Comparison of ENCODE assay signal across 19 cellular contexts in the genomic region with DNA sequence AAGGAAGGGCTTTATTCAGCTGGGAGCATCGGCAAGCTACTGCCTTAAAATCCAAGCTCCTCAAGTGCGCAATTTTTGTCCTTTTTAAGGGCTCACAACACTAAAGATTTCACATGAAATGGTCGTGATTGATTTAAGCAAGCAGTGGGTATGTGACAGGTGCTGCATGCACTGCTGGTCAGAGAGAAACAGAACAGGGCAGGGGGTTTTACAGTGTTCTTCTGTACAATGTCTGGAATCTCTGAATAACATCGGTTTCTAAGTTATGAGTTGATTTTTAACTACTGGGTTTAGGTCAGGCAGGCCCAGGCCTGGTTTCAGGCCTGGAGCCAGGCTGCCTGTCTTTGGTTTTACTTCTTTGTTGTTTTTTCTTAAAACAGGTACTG. TPM values are rescaled to one million over a fixed set of nuclear protein-coding genes. Genes with fewer than 3 reads are reported as not detected.
DNase-seq lines count a peak whose midpoint lies in the region; ATAC-seq and TF ChIP-seq lines count a peak whose summit lies in the region.
"Had no signal": no experiment of that assay in that cellular context is flagged by ENCODE, and none has a peak within 500 bp of the region (broad histone marks: within the 10 kb centered on the region; RNA-seq: fewer than 3 reads in every experiment).

No MANE protein-coding gene starts in this region.

- WGBS in adrenal gland, 4 donors, result 59 to 87% (median 67%) methylated on average over 2 to 4 of the region's 4 CpGs; no CpG with 5 or more reads in 1 of the 4 donors
- 73 to 84% methylated on average over 2 to 4 of the region's 4 CpGs for WGBS in thyroid gland, 2 donors

- no peaks in the 10 kb centered on the region for H3K27me3 ChIP-seq in adrenal gland
- no peaks in the 10 kb centered on the region for H3K27me3 ChIP-seq in thyroid gland
- H3K27me3 ChIP-seq: ascending aorta had no signal

- no peaks in the 10 kb centered on the region for H3K36me3 ChIP-seq in adrenal gland (replicated peaks in 1 of 2)
- no peaks in the 10 kb centered on the region for H3K36me3 ChIP-seq in thyroid gland
- H3K36me3 ChIP-seq: ascending aorta, lower lobe of right lung had no signal

- intact Hi-C loops in adrenal gland (cut with DNase I) (no loop called here), thyroid gland (cut with DNase I) (no loop called here)

- H3K9me3 ChIP-seq in adrenal gland (replicated peaks in 1 of 3) (no peaks in the 10 kb centered on the region), thyroid gland (no peaks in the 10 kb centered on the region)
- H3K9me3 ChIP-seq: ascending aorta, lower lobe of right lung had no signal

- TF ChIP-seq CTCF in adrenal gland (IDR thresholded peaks at IDR 0.05) (no peak), thyroid gland (IDR thresholded peaks at IDR 0.05) (no peak)

- H3K27ac ChIP-seq in adrenal gland, result no peak overlapping the region
- H3K27ac ChIP-seq in thyroid gland, result no peak overlapping the region
- H3K27ac ChIP-seq: ascending aorta, lower lobe of right lung had no signal

- no peak overlapping the region for H3K4me3 ChIP-seq in adrenal gland
- H3K4me3 ChIP-seq in thyroid gland (replicated peaks in 1 of 3), result no peak overlapping the region
- H3K4me3 ChIP-seq: ascending aorta, lower lobe of right lung had no signal

- DNase-seq in glomerular visceral epithelial cell (ENCODE audit: extremely low spot score) (peak; percentile 49), adrenal gland (no peak), NCI-H226 (no peak), thyroid gland (no peak)
- DNase-seq: activated CD8-positive, alpha-beta memory T cell treated with anti-CD3 and anti-CD28 coated beads, Interleukin-2, amount 10 ng/mL, durations not matched to agents 7 days and 5 days; activated effector memory CD4-positive, alpha-beta T cell treated with anti-CD3 and anti-CD28 coated beads, Interleukin-2, amount 50 U/mL, for 16 hours; foreskin melanocyte; IMR-90; lower lobe of right lung; NCI-H1092; NCI-H82; RPMI8226 had no signal

- H3K4me1 ChIP-seq in adrenal gland (replicated peaks in 1 of 2) (no peaks in the 10 kb centered on the region), thyroid gland (no peaks in the 10 kb centered on the region)
- H3K4me1 ChIP-seq: ascending aorta, lower lobe of right lung had no signal

- TF ChIP-seq POLR2A in adrenal gland (IDR thresholded peaks at IDR 0.05) (no peak), thyroid gland (IDR thresholded peaks at IDR 0.05) (no peak)

- ATAC-seq in GM18508 (IDR thresholded peaks at IDR 0.05; ENCODE audit: insufficient read depth, unreplicated experiment) (peak; percentile 32), GM21786 (IDR thresholded peaks at IDR 0.05; ENCODE audit: unreplicated experiment) (peak; percentile 31), HG03108 (IDR thresholded peaks at IDR 0.05; ENCODE audit: unreplicated experiment) (peak; percentile 44), HG02970 (IDR thresholded peaks at IDR 0.05; ENCODE audit: low FRiP score, unreplicated experiment) (no peak)
- ATAC-seq: activated CD8-positive, alpha-beta memory T cell treated with anti-CD3 and anti-CD28 coated beads, Interleukin-2, amount 10 ng/mL, durations not matched to agents 7 days and 5 days; lower lobe of right lung; natural killer cell treated with Interleukin-12 subunit alpha and Interleukin-12 subunit beta and Interleukin-15 and Interleukin-18, amount 100 ng/mL, for 72 hours had no signal

RNA-seq across cellular contexts. Expression of a gene that starts 6.0 kb away (rescaled TPM):
- under 1 TPM in 2 of 8 donors, not detected in 6; 0.20 to 0.22 TPM for total RNA-seq in adrenal gland
- polyA plus RNA-seq in adrenal gland, result under 1 TPM in 2 of 3 donors, not detected in 1; 0.08 to 0.09 TPM
- total RNA-seq in thyroid gland, result not detected
- total RNA-seq: activated CD8-positive, alpha-beta memory T cell treated with anti-CD3 and anti-CD28 coated beads, Interleukin-2, amount 10 ng/mL, durations not matched to agents 7 days and 5 days; ascending aorta; IMR-90; natural killer cell treated with Interleukin-12 subunit alpha and Interleukin-12 subunit beta and Interleukin-15 and Interleukin-18, amount 100 ng/mL, for 72 hours; pulmonary artery endothelial cell had no signal
- polyA plus RNA-seq: IMR-90 had no signal
